ENCODE assay signal across 9 cellular contexts in the genomic region with DNA sequence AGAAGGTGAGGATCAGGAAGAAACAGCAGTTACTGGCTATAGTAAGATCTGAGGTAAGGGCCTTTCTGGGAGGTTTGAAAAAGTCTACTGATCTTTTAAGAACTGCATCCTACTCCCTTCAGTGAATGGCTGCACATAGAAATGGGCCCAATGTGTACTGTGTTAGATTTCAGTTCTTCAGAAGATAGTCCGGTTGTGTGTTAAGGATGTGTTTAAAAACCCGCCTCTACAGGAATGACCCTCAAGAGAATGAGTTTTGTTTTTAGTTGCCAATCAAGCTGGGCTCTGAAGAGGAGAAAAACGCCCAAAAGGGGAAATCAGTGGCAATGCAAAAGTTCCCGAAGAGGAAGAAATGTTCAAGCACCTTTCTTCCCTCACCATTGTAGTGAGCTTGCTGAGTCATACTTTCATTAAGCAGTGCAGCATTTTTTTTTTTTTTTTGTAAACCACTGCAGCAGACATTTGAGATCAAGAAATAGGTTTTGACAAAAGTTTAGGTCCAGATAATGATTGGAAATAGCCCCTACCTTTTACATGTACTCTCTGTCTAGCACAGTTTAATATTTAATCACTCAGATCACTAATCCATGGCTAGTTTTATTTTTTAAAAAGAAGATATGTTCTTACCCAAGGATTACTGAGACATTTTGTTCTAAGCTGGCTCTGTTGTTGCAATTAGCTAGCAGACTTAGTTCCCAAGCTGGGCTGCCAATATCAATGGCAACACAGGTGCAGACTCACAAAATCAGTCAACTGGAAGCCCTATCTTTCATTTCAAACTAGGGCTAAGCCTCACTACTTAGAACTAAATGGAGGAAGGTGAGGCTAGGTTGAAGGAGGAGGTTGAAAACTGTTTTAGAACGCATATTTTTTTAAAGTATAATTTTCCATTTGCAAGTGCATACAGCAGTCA. TPM values are rescaled to one million over a fixed set of nuclear protein-coding genes. Genes with fewer than 3 reads are reported as not detected.
A peak's percentile ranks its signal among the peaks of the same experiment; 100 is the strongest.
DNase-seq lines count a peak whose midpoint lies in the region; ATAC-seq, FAIRE-seq and TF ChIP-seq lines count a peak whose summit lies in the region.
"Had no signal": no experiment of that assay in that cellular context is flagged by ENCODE, and none has a peak within 500 bp of the region (broad histone marks: within the 10 kb centered on the region; RNA-seq: fewer than 3 reads in every experiment).

No MANE protein-coding gene starts in this region.

- no peak for TF ChIP-seq POLR2A in GM12891 (IDR thresholded peaks at IDR 0.05; ENCODE audit: low read depth, low read length)

- no peak overlapping the region for H3K27ac Mint-ChIP-seq in activated CD8-positive, alpha-beta T cell treated with anti-CD3 and anti-CD28 coated beads, Interleukin-2, amount 10 ng/mL, durations not matched to agents 7 days and 5 days
- H3K27ac Mint-ChIP-seq in naive thymus-derived CD8-positive, alpha-beta T cell: no peak overlapping the region
- H3K27ac Mint-ChIP-seq: activated naive CD8-positive, alpha-beta T cell had no signal

- H3K4me1 ChIP-seq in ectodermal cell (ENCODE audit: control insufficient read depth, insufficient read depth, low read length): no peaks in the 10 kb centered on the region

- in situ Hi-C loops in Caki2 (cut with HindIII; ENCODE audit: low pct_unique_long_range_greater_than_20kb, low sequenced_read_pairs): no loop called here

- H3K9me3 ChIP-seq in ectodermal cell (ENCODE audit: control insufficient read depth, low read length): no peaks in the 10 kb centered on the region

- no peaks in the 10 kb centered on the region for H3K27me3 ChIP-seq in ectodermal cell (ENCODE audit: control insufficient read depth, insufficient read depth, low read length, poor library complexity, severe bottlenecking)

- peak overlapping the region; percentile 44 for H3K27ac ChIP-seq in ectodermal cell (ENCODE audit: insufficient read depth, low read depth, low read length, poor library complexity, severe bottlenecking)

- peaks cover 5% of the 10 kb centered on the region for H3K27me3 Mint-ChIP-seq in activated CD8-positive, alpha-beta T cell treated with anti-CD3 and anti-CD28 coated beads, Interleukin-2, amount 10 ng/mL, durations not matched to agents 7 days and 5 days (ENCODE audit: low read depth)
- peaks cover 0 to 20% (median 6%) of the 10 kb centered on the region in 5 donors for H3K27me3 Mint-ChIP-seq in naive thymus-derived CD8-positive, alpha-beta T cell

- FAIRE-seq in GM12891 (lab: Jason Lieb, UNC): no peak

- H3K4me3 ChIP-seq in ectodermal cell (ENCODE audit: insufficient read depth, low read depth, low read length): no peak overlapping the region

- H3K4me3 Mint-ChIP-seq in activated CD8-positive, alpha-beta T cell treated with anti-CD3 and anti-CD28 coated beads, Interleukin-2, amount 10 ng/mL, durations not matched to agents 7 days and 5 days: no peak overlapping the region
- no peak overlapping the region for H3K4me3 Mint-ChIP-seq in naive thymus-derived CD8-positive, alpha-beta T cell
- H3K4me3 Mint-ChIP-seq: activated naive CD8-positive, alpha-beta T cell had no signal

- CTCF ChIA-PET in activated CD8-positive, alpha-beta T cell treated with anti-CD3 and anti-CD28 coated beads, Interleukin-2, amount 10 ng/mL, durations not matched to agents 7 days and 5 days (lab: Charles Lee): interaction anchor here (0.7 to 1.3 kb wide), 3 partner anchors 21 to 177 kb away, joined by 3 to 4 read pairs (median 3); no protein-coding TSS in a partner anchor

- peaks cover 2% of the 10 kb centered on the region for H3K4me1 Mint-ChIP-seq in activated CD8-positive, alpha-beta T cell treated with anti-CD3 and anti-CD28 coated beads, Interleukin-2, amount 10 ng/mL, durations not matched to agents 7 days and 5 days (ENCODE audit: low read depth)
- no peaks in the 10 kb centered on the region for H3K4me1 Mint-ChIP-seq in naive thymus-derived CD8-positive, alpha-beta T cell

- DNase-seq in Caki2 (ENCODE audit: low read depth) (peak; percentile 9), GM12891 (ENCODE audit: insufficient read length, low spot score) (no peak)
- DNase-seq in activated CD8-positive, alpha-beta T cell treated with anti-CD3 and anti-CD28 coated beads, Interleukin-2, amount 10 ng/mL, durations not matched to agents 7 days and 5 days: no peak
- no peak for DNase-seq in naive thymus-derived CD8-positive, alpha-beta T cell
- DNase-seq in stimulated activated CD4-positive, alpha-beta T cell treated with anti-CD3 and anti-CD28 coated beads, Interleukin-2, amount 100 ng/mL, for 48 hours: no peak

- H3K36me3 Mint-ChIP-seq in activated CD8-positive, alpha-beta T cell treated with anti-CD3 and anti-CD28 coated beads, Interleukin-2, amount 10 ng/mL, durations not matched to agents 7 days and 5 days (ENCODE audit: low read depth): no peaks in the 10 kb centered on the region
- no peaks in the 10 kb centered on the region for H3K36me3 Mint-ChIP-seq in naive thymus-derived CD8-positive, alpha-beta T cell
- H3K36me3 Mint-ChIP-seq: activated naive CD8-positive, alpha-beta T cell had no signal

- ATAC-seq in GM19463 (IDR thresholded peaks at IDR 0.05; ENCODE audit: unreplicated experiment) (peak; percentile 66), HG03159 (IDR thresholded peaks at IDR 0.05; ENCODE audit: unreplicated experiment) (peak; percentile 45)
- ATAC-seq in activated CD8-positive, alpha-beta T cell treated with anti-CD3 and anti-CD28 coated beads, Interleukin-2, amount 10 ng/mL, durations not matched to agents 7 days and 5 days: no peak
- ATAC-seq in naive thymus-derived CD8-positive, alpha-beta T cell: no peak

- POLR2A ChIA-PET in activated CD8-positive, alpha-beta T cell treated with anti-CD3 and anti-CD28 coated beads, Interleukin-2, amount 10 ng/mL, durations not matched to agents 7 days and 5 days (lab: Charles Lee): no interaction called here
- POLR2A ChIA-PET in naive thymus-derived CD8-positive, alpha-beta T cell (lab: Charles Lee): no interaction called here

- no peaks in the 10 kb centered on the region for H3K9me3 Mint-ChIP-seq in activated CD8-positive, alpha-beta T cell treated with anti-CD3 and anti-CD28 coated beads, Interleukin-2, amount 10 ng/mL, durations not matched to agents 7 days and 5 days (ENCODE audit: insufficient read depth)
- H3K9me3 Mint-ChIP-seq in naive thymus-derived CD8-positive, alpha-beta T cell: no peaks in the 10 kb centered on the region

- WGBS in ectodermal cell, 2 experiments: 70% methylated on average over 3 to 4 of the region's 5 CpGs

- H3K36me3 ChIP-seq in ectodermal cell (ENCODE audit: control insufficient read depth, insufficient read depth, low read length): no peaks in the 10 kb centered on the region

TF ChIP-seq in GM12891, 5 proteins besides CTCF, POLR2A, EP300 and RAD21:
- TF ChIP-seq PAX5 (IDR thresholded peaks at IDR 0.05; ENCODE audit: insufficient read depth, low read length, severe bottlenecking): no peak
TF ChIP-seq in GM12891: peak in this region for 0.

RNA-seq across cellular contexts. Expression of a gene that starts 7.0 kb away (rescaled TPM):
- total RNA-seq in Caki2 (2014; rRNA removed; shearing (Covaris generic); ENCODE audit: low replicate concordance): not detected in 2 replicates
- not detected for polyA plus RNA-seq in ectodermal cell (2013, experiment 1 of 4)
- polyA plus RNA-seq in ectodermal cell (2013, experiment 2 of 4): not detected
- not detected for polyA plus RNA-seq in ectodermal cell (2013, experiment 3 of 4)
- not detected for polyA plus RNA-seq in ectodermal cell (2013, experiment 4 of 4)
- 0.12 TPM for polyA plus RNA-seq in GM12891 (2012; ENCODE audit: low read depth, missing spikeins)
- not detected for total RNA-seq in activated CD8-positive, alpha-beta T cell treated with anti-CD3 and anti-CD28 coated beads, Interleukin-2, amount 10 ng/mL, durations not matched to agents 7 days and 5 days
- total RNA-seq in naive thymus-derived CD8-positive, alpha-beta T cell: not detected
- not detected for polyA plus RNA-seq in naive thymus-derived CD8-positive, alpha-beta T cell

Comparison
In these comparisons a context has a peak if more than half of its experiments do, and no peak if none do; other contexts are left out.
1. ATAC-seq: peak in GM19463 (single experiment) and HG03159 (single experiment); none in activated CD8-positive, alpha-beta T cell treated with anti-CD3 and anti-CD28 coated beads, Interleukin-2, amount 10 ng/mL, durations not matched to agents 7 days and 5 days (single experiment) and naive thymus-derived CD8-positive, alpha-beta T cell (0 of 2).